28 cellular contexts compared by ENCODE assay signal in the genomic region with DNA sequence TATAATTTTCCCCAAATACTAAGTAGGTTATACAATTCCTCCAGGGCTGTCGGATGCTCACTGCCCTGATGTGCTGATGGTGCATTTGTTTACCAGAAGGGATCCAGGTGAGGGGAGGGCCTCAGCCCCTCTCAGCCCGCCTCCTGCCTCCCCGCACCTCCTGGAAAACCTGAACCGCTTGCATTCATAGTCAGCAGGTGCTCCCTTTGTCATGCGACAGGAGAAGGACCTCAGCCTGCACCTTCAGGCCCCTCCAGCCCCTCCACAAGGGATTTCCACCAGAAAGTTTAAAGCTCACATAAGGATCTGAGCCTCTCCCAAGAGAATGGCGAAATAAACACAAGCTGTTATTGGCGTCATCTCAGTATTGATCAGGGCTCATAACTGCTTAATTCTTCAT. TPM values are rescaled to one million over a fixed set of nuclear protein-coding genes. Genes with fewer than 3 reads are reported as not detected.
"Had no signal": no experiment of that assay in that cellular context is flagged by ENCODE, and none has a peak within 500 bp of the region (broad histone marks: within the 10 kb centered on the region; RNA-seq: fewer than 3 reads in every experiment).

No MANE protein-coding gene starts in this region.

- H3K36me3 ChIP-seq: colonic mucosa, left lung, lower lobe of right lung, pancreas, prostate gland, thoracic aorta had no signal

- H3K4me1 Mint-ChIP-seq: neural crest cell had no signal

- H3K27ac ChIP-seq: colonic mucosa, left lung, lower lobe of right lung, pancreas, prostate gland, skin epidermis, thoracic aorta had no signal

- H3K9me3 Mint-ChIP-seq: central memory CD8-positive, alpha-beta T cell; neural crest cell had no signal

- H3K9me3 ChIP-seq: colonic mucosa, left lung, lower lobe of right lung, pancreas, prostate gland, thoracic aorta had no signal

- H3K27me3 ChIP-seq: pancreas had no signal

- H3K4me1 ChIP-seq: colonic mucosa, left lung, pancreas, prostate gland had no signal

- H3K36me3 Mint-ChIP-seq: activated naive CD8-positive, alpha-beta T cell; naive thymus-derived CD8-positive, alpha-beta T cell had no signal

- H3K4me3 Mint-ChIP-seq: neural crest cell had no signal

- H3K4me3 ChIP-seq: colonic mucosa, left lung, lower lobe of right lung, pancreas, prostate gland, thoracic aorta had no signal

- H3K27ac Mint-ChIP-seq: activated T-cell treated with anti-CD3 and anti-CD28 coated beads, Interleukin-2, amount 50 U/mL, for 72 hours; naive thymus-derived CD8-positive, alpha-beta T cell had no signal

- DNase-seq: activated CD4-positive, alpha-beta T cell treated with anti-CD3 and anti-CD28 coated beads for 4 hours; activated CD4-positive, alpha-beta T cell treated with anti-CD3 and anti-CD28 coated beads, Interleukin-2, amount 50 U/mL, for 4 hours; activated effector memory CD4-positive, alpha-beta T cell treated with Interleukin-2 at 50 U/mL for 16 hours; activated naive CD4-positive, alpha-beta T cell treated with Interleukin-2 at 50 U/mL for 16 hours; activated T-cell treated with anti-CD3 and anti-CD28 coated beads for 4 hours; activated T-cell treated with anti-CD3 and anti-CD28 coated beads, Interleukin-2, amount 50 U/mL, for 72 hours; anterior cingulate cortex; colonic mucosa; effector CD8-positive, alpha-beta T cell; left lung; lower lobe of right lung; mesenchymal stem cell; naive thymus-derived CD8-positive, alpha-beta T cell; nucleus accumbens; retina; stimulated activated CD4-positive, alpha-beta T cell treated with anti-CD3 and anti-CD28 coated beads, Interleukin-12 subunit alpha, Interleukin-12 subunit beta, amount 100 ng/mL, for 4 hours; stimulated activated CD4-positive, alpha-beta T cell treated with anti-CD3 and anti-CD28 coated beads, Interleukin-4, amount 100 ng/mL, for 1 hour; stimulated activated naive CD8-positive, alpha-beta T cell treated with anti-CD3 and anti-CD28 coated beads, Interleukin-15, Interleukin-2, amounts not matched to agents 100 U/mL and 50 U/mL, for 24 hours; trophoblast cell had no signal

- ATAC-seq: left lung; naive thymus-derived CD8-positive, alpha-beta T cell; pancreas; sciatic nerve had no signal

RNA-seq across cellular contexts. Expression of gene NTNG2, which starts 36.5 kb away (rescaled TPM):
- total RNA-seq: epithelial cell of proximal tubule had no signal
